ENCODE assay signal across 10 cellular contexts in the genomic region with DNA sequence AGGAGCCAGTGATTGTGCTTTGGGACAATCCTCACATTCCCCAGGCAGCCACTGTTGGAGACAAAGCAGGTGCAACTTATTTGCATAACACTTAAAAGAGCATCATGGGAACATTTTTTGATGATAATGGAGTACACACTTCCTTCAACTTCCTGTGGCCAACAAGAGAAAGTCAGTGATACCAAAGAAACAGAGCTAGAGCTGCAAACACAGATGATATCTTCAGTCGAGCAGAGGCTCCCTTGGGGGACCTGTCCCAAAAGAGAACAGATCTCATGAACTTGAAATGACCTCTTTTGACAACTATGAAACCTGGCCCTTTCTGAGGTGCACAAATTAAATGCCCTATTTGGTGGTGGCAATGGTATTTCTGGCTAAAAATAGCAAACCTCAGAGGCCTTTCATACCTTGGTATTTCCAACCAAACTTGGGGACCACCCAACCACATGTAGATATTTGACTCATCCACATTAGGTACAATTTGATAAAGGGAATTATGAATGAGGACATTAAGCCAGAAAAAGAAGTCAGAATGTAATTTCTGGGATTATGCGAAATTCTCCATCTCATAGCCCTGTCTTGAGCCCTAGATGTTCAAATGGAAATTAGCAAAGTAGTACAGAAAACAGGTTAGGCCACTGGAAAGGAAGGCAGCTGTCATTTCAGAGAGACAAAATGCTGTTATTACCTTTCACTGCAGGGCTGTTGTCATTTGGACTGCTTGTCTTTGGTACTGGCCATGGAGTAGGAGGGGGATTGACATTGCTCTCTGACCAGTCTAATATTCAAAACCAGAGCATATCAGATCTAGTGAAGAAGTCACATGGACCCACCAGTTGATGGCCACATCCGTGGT.
DNase-seq lines count a peak whose midpoint lies in the region; ATAC-seq, FAIRE-seq and TF ChIP-seq lines count a peak whose summit lies in the region.
"Had no signal": no experiment of that assay in that cellular context is flagged by ENCODE, and none has a peak within 500 bp of the region (broad histone marks: within the 10 kb centered on the region; RNA-seq: fewer than 3 reads in every experiment).

No MANE protein-coding gene starts in this region.

- no peak overlapping the region for H3K4me3 ChIP-seq in DND-41 (ENCODE audit: low read depth in 1 of 2, low read length in 2 of 2)
- no peak overlapping the region for H3K4me3 ChIP-seq in psoas muscle
- no peak overlapping the region for H3K4me3 ChIP-seq in kidney (ENCODE audit: low read length in 2 of 2)

- H3K4me3 Mint-ChIP-seq in T-helper 17 cell: peak overlapping the region; percentile 2

- peaks cover 25% of the 10 kb centered on the region for H3K4me1 Mint-ChIP-seq in T-helper 17 cell

- peak; percentile 87 for ATAC-seq in DND-41 (ENCODE audit: insufficient read depth, low read depth)
- ATAC-seq in HG02970 (IDR thresholded peaks at IDR 0.05; ENCODE audit: low FRiP score, unreplicated experiment): peak; percentile 83
- peak; percentile 64 for ATAC-seq in T-helper 17 cell
- ATAC-seq in sciatic nerve: no peak
- ATAC-seq in psoas muscle: no peak
- ATAC-seq: esophagus mucosa had no signal

- H3K27ac ChIP-seq in DND-41 (ENCODE audit: low read length) (peak overlapping the region; percentile 43), psoas muscle (no peak overlapping the region), kidney (ENCODE audit: low read depth in 2 of 2, low read length in 2 of 2) (no peak overlapping the region)

- no peaks in the 10 kb centered on the region for H3K9me3 ChIP-seq in DND-41 (ENCODE audit: insufficient read depth, low read length, severe bottlenecking)
- H3K9me3 ChIP-seq in T-helper 17 cell (ENCODE audit: control insufficient read depth, low read length, poor library complexity, severe bottlenecking): no peaks in the 10 kb centered on the region
- no peaks in the 10 kb centered on the region for H3K9me3 ChIP-seq in psoas muscle
- H3K9me3 ChIP-seq in kidney (ENCODE audit: control insufficient read depth in 1 of 2, low read length in 2 of 2): no peaks in the 10 kb centered on the region

- H3K79me2 ChIP-seq in DND-41 (ENCODE audit: insufficient read depth, low read length): no peaks in the 10 kb centered on the region

- no peaks in the 10 kb centered on the region for H3K36me3 Mint-ChIP-seq in T-helper 17 cell (ENCODE audit: low read depth)

- TF ChIP-seq CTCF in DND-41 (IDR thresholded peaks at IDR 0.05; ENCODE audit: borderline replicate concordance, extremely low read depth, low read length, poor library complexity, severe bottlenecking): no peak
- TF ChIP-seq CTCF in psoas muscle (IDR thresholded peaks at IDR 0.05): no peak
- no peak for TF ChIP-seq CTCF in kidney (IDR thresholded peaks at IDR 0.05; ENCODE audit: borderline replicate concordance, extremely low read depth, insufficient read depth)

- peaks cover 28% of the 10 kb centered on the region for H3K4me1 ChIP-seq in DND-41 (ENCODE audit: insufficient read depth, low read length)
- H3K4me1 ChIP-seq in psoas muscle: no peaks in the 10 kb centered on the region
- peaks cover 0 to 4% of the 10 kb centered on the region in 2 donors for H3K4me1 ChIP-seq in kidney (ENCODE audit: control insufficient read depth in 1 of 2, insufficient read depth in 1 of 2, low read depth in 1 of 2, low read length in 2 of 2)

- intact Hi-C loops in sciatic nerve (cut with DNase I): no loop called here
- intact Hi-C loops in psoas muscle (cut with DNase I): no loop called here
- intact Hi-C loops in kidney (cut with DNase I): no loop called here

- no peaks in the 10 kb centered on the region for H3K27me3 Mint-ChIP-seq in T-helper 17 cell

- H3K36me3 ChIP-seq in DND-41 (ENCODE audit: insufficient read depth, low read length) (no peaks in the 10 kb centered on the region), psoas muscle (ENCODE audit: insufficient read depth in 1 of 2, low read depth in 1 of 2) (no peaks in the 10 kb centered on the region), kidney (ENCODE audit: control insufficient read depth in 1 of 2, insufficient read depth in 2 of 2, low read length in 2 of 2) (no peaks in the 10 kb centered on the region)

- H3K27me3 ChIP-seq in DND-41 (ENCODE audit: insufficient read depth, low read length, poor library complexity) (no peaks in the 10 kb centered on the region), psoas muscle (ENCODE audit: insufficient read depth in 3 of 3, low read length in 2 of 3) (no peaks in the 10 kb centered on the region)

- H4K20me1 ChIP-seq in DND-41 (ENCODE audit: insufficient read depth, low read length): no peaks in the 10 kb centered on the region

- no peak for FAIRE-seq in kidney (lab: Jason Lieb, UNC)

- peak overlapping the region; percentile 44 for H2AFZ ChIP-seq in DND-41 (ENCODE audit: low read depth, low read length)

- H3K9ac ChIP-seq in DND-41 (ENCODE audit: low read depth, low read length): no peak overlapping the region
- H3K9ac ChIP-seq in kidney (ENCODE audit: low read length in 2 of 2): no peak overlapping the region

- DNase-seq in DND-41: peak; percentile 41
- peak; percentile 33 for DNase-seq in GM19240 (ENCODE audit: insufficient read length, low spot score)
- DNase-seq in T-helper 17 cell: no peak
- DNase-seq in NCI-H1694 (lab: John Stamatoyannopoulos, UW): no peak
- DNase-seq in sciatic nerve (ENCODE audit: low spot score): no peak
- no peak for DNase-seq in psoas muscle
- no peak for DNase-seq in kidney
- DNase-seq: SHP77 had no signal

- 69 to 73% (median 70%) methylated on average over 3 of the region's 3 CpGs for WGBS in psoas muscle, 3 donors

- no peak overlapping the region for H3K4me2 ChIP-seq in DND-41 (ENCODE audit: insufficient read depth, low read length)

- peak overlapping the region; percentile 73 for H3K27ac Mint-ChIP-seq in T-helper 17 cell

Comparison
In these comparisons a context has a peak if more than half of its experiments do, and no peak if none do; other contexts are left out.
1. ATAC-seq: peak in DND-41 (single experiment), HG02970 (single experiment) and T-helper 17 cell (single experiment); none in sciatic nerve (single experiment) and psoas muscle (0 of 4).
2. DNase-seq: peak in DND-41 (single experiment) and GM19240 (single experiment); none in T-helper 17 cell (0 of 3), NCI-H1694 (single experiment), sciatic nerve (single experiment), psoas muscle (0 of 2) and kidney (single experiment).